8 cellular contexts compared by ENCODE assay signal in genomic region chr7:36986429-36987362, GRCh38.
A peak's percentile ranks its signal among the peaks of the same experiment; 100 is the strongest.
DNase-seq lines count a peak whose midpoint lies in the region; ATAC-seq, FAIRE-seq and TF ChIP-seq lines count a peak whose summit lies in the region.

No MANE protein-coding gene starts in this region.

- H3K27me3 ChIP-seq in astrocyte (ENCODE audit: insufficient read depth, low read length) (peaks cover 16% of the 10 kb centered on the region), hepatocyte (no peaks in the 10 kb centered on the region), small intestine (ENCODE audit: control insufficient read depth in 2 of 2, insufficient read depth in 2 of 2, low read length in 2 of 2) (no peaks in the 10 kb centered on the region)

- peaks cover 6% of the 10 kb centered on the region for H3K4me1 ChIP-seq in astrocyte (ENCODE audit: insufficient read depth, low read length)
- peaks cover 8% of the 10 kb centered on the region for H3K4me1 ChIP-seq in hepatocyte (ENCODE audit: insufficient read depth)
- peaks cover 0 to 2% of the 10 kb centered on the region in 2 donors for H3K4me1 ChIP-seq in small intestine (ENCODE audit: control insufficient read depth in 2 of 2, insufficient read depth in 1 of 2, low read depth in 1 of 2, low read length in 1 of 2)

- H2AFZ ChIP-seq in astrocyte (ENCODE audit: low read depth, low read length) (no peak overlapping the region), hepatocyte (no peak overlapping the region)

- no peaks in the 10 kb centered on the region for H3K9me3 Mint-ChIP-seq in astrocyte (ENCODE audit: unreplicated experiment)

- no peaks in the 10 kb centered on the region for H3K79me2 ChIP-seq in astrocyte (ENCODE audit: insufficient read depth, low read length)
- no peaks in the 10 kb centered on the region for H3K79me2 ChIP-seq in hepatocyte

- peak; percentile 72 for ATAC-seq in T-helper 17 cell
- ATAC-seq in GM19324 (IDR thresholded peaks at IDR 0.05; ENCODE audit: low FRiP score, unreplicated experiment): no peak

- TF ChIP-seq CTCF in astrocyte (IDR thresholded peaks at IDR 0.05; ENCODE audit: insufficient read depth, low read depth, low read length) (peak; percentile 88), hepatocyte (IDR thresholded peaks at IDR 0.05; ENCODE audit: poor library complexity) (peak; percentile 67)

- no peak overlapping the region for H3K27ac ChIP-seq in astrocyte (ENCODE audit: low read depth, low read length)
- H3K27ac ChIP-seq in hepatocyte: no peak overlapping the region
- no peak overlapping the region for H3K27ac ChIP-seq in small intestine (ENCODE audit: low read depth in 1 of 2, low read length in 1 of 2)

- H3K4me3 Mint-ChIP-seq in T-helper 17 cell: no peak overlapping the region
- no peak overlapping the region for H3K4me3 Mint-ChIP-seq in astrocyte (ENCODE audit: unreplicated experiment)

- H3K36me3 ChIP-seq in astrocyte (ENCODE audit: insufficient read depth, low read length): no peaks in the 10 kb centered on the region
- H3K36me3 ChIP-seq in hepatocyte (replicated peaks; ENCODE audit: insufficient read depth, low read depth): no peaks in the 10 kb centered on the region
- H3K36me3 ChIP-seq in small intestine (ENCODE audit: control insufficient read depth in 2 of 2, insufficient read depth in 2 of 2, low read length in 2 of 2): no peaks in the 10 kb centered on the region

- DNase-seq in NK-92 treated with Interleukin-12 subunit alpha and Interleukin-12 subunit beta, amount 100 ng/mL, for 24 hours (lab: John Stamatoyannopoulos, UW): peak; percentile 16
- DNase-seq in NK-92 (lab: John Stamatoyannopoulos, UW; ENCODE audit: unreplicated experiment): no peak
- DNase-seq in LoVo (ENCODE audit: low spot score): peak; percentile 48
- peak; percentile 32 to 50 (median 38) for DNase-seq in T-helper 17 cell
- DNase-seq in astrocyte (ENCODE audit: low read depth): no peak
- DNase-seq in hepatocyte (ENCODE audit: low spot score): peak; percentile 60
- DNase-seq in small intestine: peak; percentile 33

- 34% methylated on average over 14 of the region's 14 CpGs for WGBS in hepatocyte (ENCODE audit: low lambda C conversion rate, missing lambda C conversion rate)
- 25 to 42% (median 35%) methylated on average over 14 of the region's 14 CpGs for WGBS in small intestine, 3 donors

- H3K27me3 Mint-ChIP-seq in T-helper 17 cell (no peaks in the 10 kb centered on the region), astrocyte (ENCODE audit: low read depth, unreplicated experiment) (peaks cover 1% of the 10 kb centered on the region)

- FAIRE-seq in astrocyte (lab: Jason Lieb, UNC) (no peak), small intestine (lab: Jason Lieb, UNC) (no peak)

- H3K4me3 ChIP-seq in astrocyte (ENCODE audit: insufficient read depth, low read depth, low read length) (no peak overlapping the region), hepatocyte (no peak overlapping the region), small intestine (ENCODE audit: low read depth in 1 of 2, low read length in 2 of 2) (no peak overlapping the region)

- H3K9me3 ChIP-seq in T-helper 17 cell (ENCODE audit: control insufficient read depth, low read length, poor library complexity, severe bottlenecking) (no peaks in the 10 kb centered on the region), astrocyte (ENCODE audit: insufficient read depth, low read depth, low read length) (no peaks in the 10 kb centered on the region), hepatocyte (ENCODE audit: low read depth) (no peaks in the 10 kb centered on the region), small intestine (ENCODE audit: control insufficient read depth, low read depth) (no peaks in the 10 kb centered on the region)

- H3K27ac Mint-ChIP-seq in T-helper 17 cell (no peak overlapping the region), astrocyte (ENCODE audit: unreplicated experiment) (peak overlapping the region; percentile 16)

- H3K4me2 ChIP-seq in astrocyte (ENCODE audit: low read length): peak overlapping the region; percentile 57
- peak overlapping the region; percentile 13 for H3K4me2 ChIP-seq in hepatocyte

- no peaks in the 10 kb centered on the region for H3K36me3 Mint-ChIP-seq in T-helper 17 cell (ENCODE audit: low read depth)
- peaks cover 2% of the 10 kb centered on the region for H3K36me3 Mint-ChIP-seq in astrocyte (ENCODE audit: low read depth, unreplicated experiment)

- H4K20me1 ChIP-seq in astrocyte (ENCODE audit: insufficient read depth, low read length) (no peaks in the 10 kb centered on the region), hepatocyte (ENCODE audit: insufficient read depth, poor library complexity, severe bottlenecking) (no peaks in the 10 kb centered on the region)

- no peaks in the 10 kb centered on the region for H3K9me2 ChIP-seq in hepatocyte (replicated peaks; ENCODE audit: insufficient read depth)

- no peak overlapping the region for H3K9ac ChIP-seq in astrocyte (ENCODE audit: low read length)

- H3K4me1 Mint-ChIP-seq in T-helper 17 cell (peaks cover 37% of the 10 kb centered on the region), astrocyte (ENCODE audit: low read depth, unreplicated experiment) (peaks cover 3% of the 10 kb centered on the region)

Comparison
In these comparisons a context has a peak if more than half of its experiments do, and no peak if none do; other contexts are left out.
1. DNase-seq: peak in NK-92 treated with Interleukin-12 subunit alpha and Interleukin-12 subunit beta, amount 100 ng/mL, for 24 hours (single experiment), LoVo (single experiment), T-helper 17 cell (3 of 3), hepatocyte (single experiment) and small intestine (single experiment); none in NK-92 (single experiment) and astrocyte (single experiment).